Comparison of ENCODE assay signal across 25 cellular contexts in the genomic region with DNA sequence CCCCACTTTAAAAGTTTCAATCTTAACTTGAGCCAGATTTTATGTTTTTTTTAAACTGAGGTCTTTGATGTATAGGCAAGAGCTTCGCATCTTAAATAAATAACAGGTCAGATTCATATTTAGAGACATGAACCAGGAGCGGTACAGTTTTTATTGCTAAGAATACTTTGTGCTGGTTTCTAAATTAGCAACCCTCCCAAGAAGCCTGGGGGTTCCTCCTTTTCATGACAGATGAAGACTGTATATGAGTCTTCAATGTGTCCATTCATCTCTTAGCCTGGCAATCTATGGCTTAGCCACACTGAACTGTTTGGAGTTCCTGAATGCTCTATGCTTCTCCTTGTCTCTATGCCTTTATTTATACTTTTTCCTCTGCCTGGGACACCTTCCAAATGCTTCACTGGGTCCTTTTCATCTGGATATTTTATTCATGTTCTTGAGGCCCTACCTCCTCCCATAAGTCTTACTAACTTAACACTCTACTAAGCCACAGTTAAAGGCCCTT.
"Had no signal": no experiment of that assay in that cellular context is flagged by ENCODE, and none has a peak within 500 bp of the region (broad histone marks: within the 10 kb centered on the region; RNA-seq: fewer than 3 reads in every experiment).

No MANE protein-coding gene starts in this region.

- H2AFZ ChIP-seq: parathyroid adenoma had no signal

- H3K9me3 ChIP-seq: lower lobe of right lung, prostate gland had no signal

- H3K9me3 Mint-ChIP-seq: stimulated activated naive CD8-positive, alpha-beta T cell treated with anti-CD3 and anti-CD28 coated beads, Interleukin-15, amount 100 ng/mL, for 72 hours; type B pancreatic cell had no signal

- H3K27me3 Mint-ChIP-seq: stimulated activated naive CD8-positive, alpha-beta T cell treated with anti-CD3 and anti-CD28 coated beads, Interleukin-15, amount 100 ng/mL, for 72 hours; type B pancreatic cell had no signal

- H3K4me2 ChIP-seq: smooth muscle cell had no signal

- ATAC-seq: esophagus mucosa; foreskin keratinocyte; left ventricle myocardium superior; lower lobe of right lung; naive thymus-derived CD8-positive, alpha-beta T cell; sciatic nerve; stimulated activated naive CD8-positive, alpha-beta T cell treated with anti-CD3 and anti-CD28 coated beads, Interleukin-15, amount 100 ng/mL, for 72 hours had no signal

- H3K36me3 ChIP-seq: lower lobe of right lung, prostate gland, right atrium auricular region, suprapubic skin had no signal

- H3K4me3 ChIP-seq: lower lobe of right lung, prostate gland, right atrium auricular region, smooth muscle cell, suprapubic skin had no signal

- H3K4me3 Mint-ChIP-seq: immature natural killer cell; naive thymus-derived CD8-positive, alpha-beta T cell; stimulated activated naive CD8-positive, alpha-beta T cell treated with anti-CD3 and anti-CD28 coated beads, Interleukin-15, amount 100 ng/mL, for 72 hours; type B pancreatic cell had no signal

- H3K27ac ChIP-seq: epithelial cell of prostate, foreskin keratinocyte, lower lobe of right lung, parathyroid adenoma, prostate gland, right atrium auricular region, suprapubic skin had no signal

- H3K4me1 Mint-ChIP-seq: immature natural killer cell; naive thymus-derived CD8-positive, alpha-beta T cell; stimulated activated naive CD8-positive, alpha-beta T cell treated with anti-CD3 and anti-CD28 coated beads, Interleukin-15, amount 100 ng/mL, for 72 hours had no signal

- DNase-seq: cortex of kidney; effector CD4-positive, alpha-beta T cell; foreskin keratinocyte; glutamatergic neuron; hypothalamus; immature natural killer cell; islet precursor cell; left ventricle myocardium superior; lower lobe of right lung; naive thymus-derived CD8-positive, alpha-beta T cell; stimulated activated CD4-positive, alpha-beta T cell treated with anti-CD3 and anti-CD28 coated beads, Interleukin-12 subunit alpha, Interleukin-12 subunit beta, amount 100 ng/mL, for 4 hours; stimulated activated CD4-positive, alpha-beta T cell treated with anti-CD3 and anti-CD28 coated beads, Interleukin-1b, Interleukin-23, amount 100 ng/mL, for 48 hours; stimulated activated CD4-positive, alpha-beta T cell treated with anti-CD3 and anti-CD28 coated beads, Interleukin-4, amount 100 ng/mL, for 1 hour; stimulated activated CD8-positive, alpha-beta memory T cell treated with anti-CD3 and anti-CD28 coated beads, Interleukin-4, amount 100 ng/mL, for 48 hours; stimulated activated naive CD4-positive, alpha-beta T cell; stimulated activated naive CD8-positive, alpha-beta T cell treated with anti-CD3 and anti-CD28 coated beads, Interleukin-15, amount 100 ng/mL, for 72 hours had no signal

- H3K9ac ChIP-seq: parathyroid adenoma had no signal

- H3K79me2 ChIP-seq: parathyroid adenoma had no signal

- H3K36me3 Mint-ChIP-seq: immature natural killer cell, type B pancreatic cell had no signal

- H3K27ac Mint-ChIP-seq: immature natural killer cell; naive thymus-derived CD8-positive, alpha-beta T cell; stimulated activated naive CD8-positive, alpha-beta T cell treated with anti-CD3 and anti-CD28 coated beads, Interleukin-15, amount 100 ng/mL, for 72 hours; type B pancreatic cell had no signal

- H3K27me3 ChIP-seq: foreskin keratinocyte, right atrium auricular region, suprapubic skin had no signal

- H3K4me1 ChIP-seq: foreskin keratinocyte, lower lobe of right lung, parathyroid adenoma, prostate gland, right atrium auricular region, suprapubic skin had no signal
